In the genomic region with DNA sequence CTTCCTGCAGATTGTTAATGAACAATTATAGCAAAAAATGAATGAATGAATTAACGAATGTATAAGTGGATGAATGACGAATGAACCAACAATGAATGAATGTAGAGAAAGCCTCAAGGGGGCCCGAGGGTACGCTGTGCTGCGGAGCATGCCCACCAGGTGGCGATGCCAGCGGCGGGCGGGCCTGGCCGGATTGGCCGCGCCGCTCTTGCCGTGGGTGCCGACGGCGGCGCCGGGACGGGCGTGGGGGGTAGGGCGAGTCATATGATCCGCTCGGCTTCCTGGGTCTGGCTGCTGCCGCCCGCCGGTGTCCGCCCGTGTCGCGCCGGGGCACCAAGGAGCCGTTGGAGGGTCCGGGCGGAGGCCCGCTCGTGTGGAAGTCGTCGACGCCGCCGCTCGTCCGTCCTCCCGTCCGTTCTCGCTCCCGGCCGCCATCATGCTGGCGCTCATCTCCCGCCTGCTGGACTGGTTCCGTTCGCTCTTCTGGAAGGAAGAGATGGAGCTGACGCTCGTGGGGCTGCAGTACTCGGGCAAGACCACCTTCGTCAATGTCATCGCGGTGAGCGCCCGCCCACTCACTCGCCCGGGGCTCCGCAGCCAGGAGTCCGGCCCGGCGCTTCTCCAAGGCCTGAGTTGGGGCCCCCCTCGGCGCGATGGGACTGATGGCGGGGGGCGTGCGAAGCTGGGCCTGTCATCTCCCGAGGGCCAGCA, we compare ENCODE assay signal across 8 cellular contexts.
A peak's percentile ranks its signal among the peaks of the same experiment; 100 is the strongest.
DNase-seq lines count a peak whose midpoint lies in the region; ATAC-seq and TF ChIP-seq lines count a peak whose summit lies in the region.

A gene (plus strand): TSS at position 263 of the 711 bp plus-strand sequence. CDS start 174 bp downstream, at position 437.

- peak; percentile 97 for ATAC-seq in GM21717 (IDR thresholded peaks at IDR 0.05; ENCODE audit: unreplicated experiment)
- ATAC-seq in stimulated activated naive CD8-positive, alpha-beta T cell treated with anti-CD3 and anti-CD28 coated beads, Interleukin-15, Interleukin-2, amounts not matched to agents 100 U/mL and 50 U/mL, for 24 hours, result peak; percentile 96

- DNase-seq in EL, result peak; percentile 84
- DNase-seq in KBM-7, result peak; percentile 91
- peak; percentile 90 for DNase-seq in activated T-helper 9 cell treated with anti-CD3 and anti-CD28 coated beads, Interleukin-2, amount 50 U/mL, for 16 hours (ENCODE audit: low read depth)
- DNase-seq in fibroblast of pulmonary artery (ENCODE audit: low read depth), result peak; percentile 91
- DNase-seq in stimulated activated naive CD8-positive, alpha-beta T cell treated with anti-CD3 and anti-CD28 coated beads, Interleukin-15, Interleukin-2, amounts not matched to agents 100 U/mL and 50 U/mL, for 24 hours, result peak; percentile 98

- H3K9me3 Mint-ChIP-seq in nephron, result no peaks in the 10 kb centered on the region

- H3K4me1 Mint-ChIP-seq in nephron, result peaks cover 25% of the 10 kb centered on the region

- peak within 1 kb of the TSS; percentile 80 for H3K4me3 ChIP-seq in fibroblast of pulmonary artery (replicated peaks; ENCODE audit: low read depth, low read length)

- no peaks in the 10 kb centered on the region for H3K36me3 Mint-ChIP-seq in nephron (ENCODE audit: low read depth)

- H3K27me3 Mint-ChIP-seq in nephron (ENCODE audit: low read depth), result no peaks in the 10 kb centered on the region

- TF ChIP-seq POLR2A in Raji (IDR thresholded peaks at IDR 0.05; ENCODE audit: insufficient read depth, low read depth, low read length), result peak; percentile 77

- TF ChIP-seq CTCF in fibroblast of pulmonary artery (IDR thresholded peaks at IDR 0.05; ENCODE audit: low read length, missing control alignments), result peak; percentile 82
- peak; percentile 99 for TF ChIP-seq CTCF in nephron (IDR thresholded peaks at IDR 0.05; ENCODE audit: unreplicated experiment in 3 of 3)

- peak within 1 kb of the TSS; percentile 89 to 97 (median 95) for H3K4me3 Mint-ChIP-seq in nephron

- H3K27ac Mint-ChIP-seq in nephron, result peak within 1 kb of the TSS; percentile 21 to 67 (median 50)

- in situ Hi-C loops in KBM-7 (cut with MboI; ENCODE audit: low pct_unique_long_range_greater_than_20kb, low sequenced_read_pairs), result no loop called here

Comparison
In these comparisons a context has a peak if more than half of its experiments do, and no peak if none do; other contexts are left out.
1. Peak in every context shown above with its lines: DNase-seq, ATAC-seq and H3K4me3 ChIP-seq.